In the genomic region with DNA sequence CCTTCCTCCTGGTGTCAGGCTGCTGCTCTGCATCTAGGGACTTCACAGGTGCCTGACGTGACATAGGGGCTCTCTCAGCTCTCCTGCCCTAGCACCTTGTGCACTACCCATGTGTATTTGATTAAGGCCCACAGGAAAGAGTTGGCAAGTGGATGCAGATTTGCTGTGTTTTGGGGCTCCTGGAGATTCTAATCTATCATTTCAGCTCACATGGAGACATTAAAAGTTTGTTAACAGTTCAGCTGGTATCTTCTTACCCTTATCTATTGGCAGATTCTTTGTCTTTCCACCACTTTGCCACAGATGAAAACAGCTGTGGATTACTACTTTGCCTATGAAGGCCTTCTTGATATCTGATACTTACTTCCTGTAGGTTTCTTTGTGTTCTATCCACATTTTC, we compare ENCODE assay signal across 15 cellular contexts. TPM values are rescaled to one million over a fixed set of nuclear protein-coding genes. Genes with fewer than 3 reads are reported as not detected.
DNase-seq lines count a peak whose midpoint lies in the region; TF ChIP-seq lines count a peak whose summit lies in the region.
"Had no signal": no experiment of that assay in that cellular context is flagged by ENCODE, and none has a peak within 500 bp of the region (broad histone marks: within the 10 kb centered on the region; RNA-seq: fewer than 3 reads in every experiment).

No MANE protein-coding gene starts in this region.

- H4K20me1 ChIP-seq in SK-N-SH (ENCODE audit: insufficient read depth) = peaks cover 15% of the 10 kb centered on the region

- peaks cover 12 to 30% of the 10 kb centered on the region in 2 experiments; a peak in 3 of 4 replicates for H3K4me1 ChIP-seq in SK-N-SH (ENCODE audit: control insufficient read depth in 1 of 2, insufficient read depth in 2 of 2, low read depth in 1 of 2, low read length in 1 of 2)
- H3K4me1 ChIP-seq: Peyer's patch had no signal

- H3F3A ChIP-seq in SK-N-SH (replicated peaks; ENCODE audit: insufficient read depth) = peaks cover 9% of the 10 kb centered on the region

- no peak overlapping the region for H3K4me3 Mint-ChIP-seq in nephron progenitor cell
- H3K4me3 Mint-ChIP-seq: B cell; CD4-positive, CD25-positive, alpha-beta regulatory T cell; T-helper 1 cell treated with Interleukin-12 subunit alpha and Interleukin-12 subunit beta and Interleukin-4 antibody, amounts not matched to agents 30 μg/mL and 1 μg/mL, for 36 hours had no signal

- H3K27ac ChIP-seq in SK-N-SH (ENCODE audit: low read depth in 2 of 2, low read length in 1 of 2) = peak overlapping the region; percentile 8 to 73; a peak in 3 of 4 replicates
- H3K27ac ChIP-seq: Peyer's patch had no signal

- no peaks in the 10 kb centered on the region for H3K36me3 ChIP-seq in SK-N-SH (replicated peaks in 1 of 2; ENCODE audit: control insufficient read depth in 1 of 2, insufficient read depth in 2 of 2, low read length in 1 of 2)
- H3K36me3 ChIP-seq: Peyer's patch had no signal

- TF ChIP-seq RAD21 in SK-N-SH (IDR thresholded peaks at IDR 0.05; ENCODE audit: low read length) = no peak

- 0 out of 2 replicates have a peak, but pooled peaks cover 4% of the 10 kb centered on the region for H3K9me3 ChIP-seq in SK-N-SH
- H3K9me3 ChIP-seq: Peyer's patch had no signal

- H3K4me1 Mint-ChIP-seq in nephron progenitor cell = peaks cover 44% of the 10 kb centered on the region
- H3K4me1 Mint-ChIP-seq: CD4-positive, CD25-positive, alpha-beta regulatory T cell had no signal

- H3K36me3 Mint-ChIP-seq in nephron progenitor cell (ENCODE audit: low read depth) = peaks cover 41% of the 10 kb centered on the region
- H3K36me3 Mint-ChIP-seq: CD4-positive, CD25-positive, alpha-beta regulatory T cell had no signal

- TF ChIP-seq EP300 in SK-N-SH (IDR thresholded peaks at IDR 0.05; ENCODE audit: borderline replicate concordance in 1 of 2, low read depth in 1 of 2, low read length in 1 of 2) = peak in 1 of 2 experiments; percentile 57; a peak in 1 of 4 replicates

- TF ChIP-seq CTCF in SK-N-SH (IDR thresholded peaks at IDR 0.05) (no peak), nephron progenitor cell (IDR thresholded peaks at IDR 0.05) (no peak)

- no peak overlapping the region for H3K4me2 ChIP-seq in SK-N-SH

- CTCF ChIA-PET in SK-N-SH (lab: Yijun Ruan, JAX) = interaction anchor here (1.3 to 3.8 kb wide), 5 partner anchors 22 to 414 kb away, joined by 4 to 10 read pairs (median 6); no protein-coding TSS in a partner anchor

- H3K79me2 ChIP-seq in SK-N-SH (ENCODE audit: insufficient read depth) = peaks cover 80% of the 10 kb centered on the region

- WGBS in SK-N-SH (ENCODE audit: low lambda C conversion rate) = 75% methylated on average over 1 of the region's 1 CpG

- POLR2A ChIA-PET in SK-N-SH (lab: Yijun Ruan, JAX) = interaction anchor here (0.6 kb wide), 1 partner anchor 12 kb away, joined by 5 read pairs; no protein-coding TSS in a partner anchor

- H3K27ac Mint-ChIP-seq in nephron progenitor cell = peak overlapping the region; percentile 44
- H3K27ac Mint-ChIP-seq: B cell; CD4-positive, CD25-positive, alpha-beta regulatory T cell; T-helper 1 cell treated with Interleukin-12 subunit alpha and Interleukin-12 subunit beta and Interleukin-4 antibody, amounts not matched to agents 30 μg/mL and 1 μg/mL, for 36 hours had no signal

- H2AFZ ChIP-seq in SK-N-SH (ENCODE audit: low read depth) = no peak overlapping the region

- peaks cover 3% of the 10 kb centered on the region for H3K27me3 Mint-ChIP-seq in nephron progenitor cell (ENCODE audit: low read depth, poor library complexity)

- no peak overlapping the region for H3K4me3 ChIP-seq in SK-N-SH (ENCODE audit: low read depth in 2 of 2, low read length in 1 of 2)
- H3K4me3 ChIP-seq: Peyer's patch had no signal

- H3K9ac ChIP-seq in SK-N-SH = no peak overlapping the region

- DNase-seq in COLO668 (lab: John Stamatoyannopoulos, UW; ENCODE audit: unreplicated experiment) = peak; percentile 41
- peak; percentile 47 for DNase-seq in DMS53 (lab: John Stamatoyannopoulos, UW)
- peak; percentile 30 for DNase-seq in SK-N-SH
- no peak for DNase-seq in nephron progenitor cell
- DNase-seq in NAMALWA (ENCODE audit: low spot score) = no peak
- DNase-seq in dermis blood vessel endothelial cell = no peak
- no peak for DNase-seq in NCI-H524 treated with DMSO at 0.1 percent for 48 hours (lab: John Stamatoyannopoulos, UW)
- DNase-seq: CD4-positive, CD25-positive, alpha-beta regulatory T cell; GOT3; Karpas-422; NCI-H1105 treated with DMSO at 0.1 percent for 48 hours; NCI-H774; Peyer's patch had no signal

- no peaks in the 10 kb centered on the region for H3K9me2 ChIP-seq in SK-N-SH

- H3K9me3 Mint-ChIP-seq in nephron progenitor cell = peaks cover 45% of the 10 kb centered on the region

- H3K27me3 ChIP-seq in SK-N-SH (ENCODE audit: insufficient read depth) = no peaks in the 10 kb centered on the region
- H3K27me3 ChIP-seq: Peyer's patch had no signal

TF ChIP-seq in SK-N-SH, 30 proteins besides CTCF, POLR2A, EP300 and RAD21:
- TF ChIP-seq, protein P1, sequence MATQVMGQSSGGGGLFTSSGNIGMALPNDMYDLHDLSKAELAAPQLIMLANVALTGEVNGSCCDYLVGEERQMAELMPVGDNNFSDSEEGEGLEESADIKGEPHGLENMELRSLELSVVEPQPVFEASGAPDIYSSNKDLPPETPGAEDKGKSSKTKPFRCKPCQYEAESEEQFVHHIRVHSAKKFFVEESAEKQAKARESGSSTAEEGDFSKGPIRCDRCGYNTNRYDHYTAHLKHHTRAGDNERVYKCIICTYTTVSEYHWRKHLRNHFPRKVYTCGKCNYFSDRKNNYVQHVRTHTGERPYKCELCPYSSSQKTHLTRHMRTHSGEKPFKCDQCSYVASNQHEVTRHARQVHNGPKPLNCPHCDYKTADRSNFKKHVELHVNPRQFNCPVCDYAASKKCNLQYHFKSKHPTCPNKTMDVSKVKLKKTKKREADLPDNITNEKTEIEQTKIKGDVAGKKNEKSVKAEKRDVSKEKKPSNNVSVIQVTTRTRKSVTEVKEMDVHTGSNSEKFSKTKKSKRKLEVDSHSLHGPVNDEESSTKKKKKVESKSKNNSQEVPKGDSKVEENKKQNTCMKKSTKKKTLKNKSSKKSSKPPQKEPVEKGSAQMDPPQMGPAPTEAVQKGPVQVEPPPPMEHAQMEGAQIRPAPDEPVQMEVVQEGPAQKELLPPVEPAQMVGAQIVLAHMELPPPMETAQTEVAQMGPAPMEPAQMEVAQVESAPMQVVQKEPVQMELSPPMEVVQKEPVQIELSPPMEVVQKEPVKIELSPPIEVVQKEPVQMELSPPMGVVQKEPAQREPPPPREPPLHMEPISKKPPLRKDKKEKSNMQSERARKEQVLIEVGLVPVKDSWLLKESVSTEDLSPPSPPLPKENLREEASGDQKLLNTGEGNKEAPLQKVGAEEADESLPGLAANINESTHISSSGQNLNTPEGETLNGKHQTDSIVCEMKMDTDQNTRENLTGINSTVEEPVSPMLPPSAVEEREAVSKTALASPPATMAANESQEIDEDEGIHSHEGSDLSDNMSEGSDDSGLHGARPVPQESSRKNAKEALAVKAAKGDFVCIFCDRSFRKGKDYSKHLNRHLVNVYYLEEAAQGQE (IDR thresholded peaks at IDR 0.05; ENCODE audit: low read depth, low read length) = no peak
- TF ChIP-seq GATA2 (CRISPR knock-in tag; IDR thresholded peaks at IDR 0.05) (peak; percentile 83), RCOR1 (IDR thresholded peaks at IDR 0.05; ENCODE audit: low read length) (peak; percentile 88; the same call in 1 of the 2 replicates), FOXJ3 (CRISPR knock-in tag; IDR thresholded peaks at IDR 0.05) (no peak), MXI1 (IDR thresholded peaks at IDR 0.05; ENCODE audit: low read depth, low read length) (peak; percentile 33; the same call in 1 of the 2 replicates), SMC3 (IDR thresholded peaks at IDR 0.05; ENCODE audit: low read depth, low read length) (no peak), NFIC (IDR thresholded peaks at IDR 0.05; ENCODE audit: borderline replicate concordance) (no peak), EZH2phosphoT487 (IDR thresholded peaks at IDR 0.05; ENCODE audit: borderline replicate concordance, low read depth) (no peak), TCF12 (IDR thresholded peaks at IDR 0.05) (peak; percentile 54)

RNA-seq across cellular contexts. Expression of a gene that starts 41.9 kb away (rescaled TPM):
- 10.4 and 12.8 TPM in 2 replicates for polyA plus RNA-seq in SK-N-SH (2012; rRNA removed)
- 14.4 and 14.8 TPM in 2 replicates for polyA plus RNA-seq in SK-N-SH (2012; cell fraction: cytosol; rRNA removed)
- polyA plus RNA-seq in SK-N-SH (2012; cell fraction: nucleus; rRNA removed) = 13.8 and 19.2 TPM in 2 replicates
- 19.4 and 35.9 TPM in 2 replicates for total RNA-seq in dermis blood vessel endothelial cell
- polyA plus RNA-seq: CD4-positive, CD25-positive, alpha-beta regulatory T cell had no signal

Comparison
In these comparisons a context has a peak if more than half of its experiments do, and no peak if none do; other contexts are left out.
1. DNase-seq: peak in COLO668 (single experiment), DMS53 (single experiment) and SK-N-SH (single experiment); none in nephron progenitor cell (single experiment), NAMALWA (single experiment), dermis blood vessel endothelial cell (single experiment) and NCI-H524 treated with DMSO at 0.1 percent for 48 hours (single experiment).